In genomic region chr1:36782785-36783184, GRCh38 we compare ENCODE assay signal across 1 cellular context.
TF ChIP-seq lines count a peak whose summit lies in the region.

No MANE protein-coding gene starts in this region.

TF ChIP-seq in HepG2, 621 proteins besides CTCF, POLR2A, EP300 and RAD21 (continued from another document):
- TF ChIP-seq, protein P1, sequence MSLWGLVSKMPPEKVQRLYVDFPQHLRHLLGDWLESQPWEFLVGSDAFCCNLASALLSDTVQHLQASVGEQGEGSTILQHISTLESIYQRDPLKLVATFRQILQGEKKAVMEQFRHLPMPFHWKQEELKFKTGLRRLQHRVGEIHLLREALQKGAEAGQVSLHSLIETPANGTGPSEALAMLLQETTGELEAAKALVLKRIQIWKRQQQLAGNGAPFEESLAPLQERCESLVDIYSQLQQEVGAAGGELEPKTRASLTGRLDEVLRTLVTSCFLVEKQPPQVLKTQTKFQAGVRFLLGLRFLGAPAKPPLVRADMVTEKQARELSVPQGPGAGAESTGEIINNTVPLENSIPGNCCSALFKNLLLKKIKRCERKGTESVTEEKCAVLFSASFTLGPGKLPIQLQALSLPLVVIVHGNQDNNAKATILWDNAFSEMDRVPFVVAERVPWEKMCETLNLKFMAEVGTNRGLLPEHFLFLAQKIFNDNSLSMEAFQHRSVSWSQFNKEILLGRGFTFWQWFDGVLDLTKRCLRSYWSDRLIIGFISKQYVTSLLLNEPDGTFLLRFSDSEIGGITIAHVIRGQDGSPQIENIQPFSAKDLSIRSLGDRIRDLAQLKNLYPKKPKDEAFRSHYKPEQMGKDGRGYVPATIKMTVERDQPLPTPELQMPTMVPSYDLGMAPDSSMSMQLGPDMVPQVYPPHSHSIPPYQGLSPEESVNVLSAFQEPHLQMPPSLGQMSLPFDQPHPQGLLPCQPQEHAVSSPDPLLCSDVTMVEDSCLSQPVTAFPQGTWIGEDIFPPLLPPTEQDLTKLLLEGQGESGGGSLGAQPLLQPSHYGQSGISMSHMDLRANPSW (CRISPR knock-in tag; IDR thresholded peaks at IDR 0.05; ENCODE audit: borderline replicate concordance), result no peak
- TF ChIP-seq GABPB1 (CRISPR knock-in tag; IDR thresholded peaks at IDR 0.05) (no peak), ZNF281 (CRISPR knock-in tag; IDR thresholded peaks at IDR 0.05; ENCODE audit: borderline replicate concordance) (no peak), ZNF451 (CRISPR knock-in tag; IDR thresholded peaks at IDR 0.05) (no peak), ZNF253 (CRISPR knock-in tag; IDR thresholded peaks at IDR 0.05; ENCODE audit: borderline replicate concordance) (no peak), NR2C2 (CRISPR knock-in tag; IDR thresholded peaks at IDR 0.05; ENCODE audit: borderline replicate concordance) (0 out of 2 replicates have a peak, but pooled peaks have one; percentile 16), KLF12 (CRISPR knock-in tag; IDR thresholded peaks at IDR 0.05; ENCODE audit: borderline replicate concordance) (no peak), ZNF121 (CRISPR knock-in tag; IDR thresholded peaks at IDR 0.05) (peak; percentile 44; the same call in 1 of the 2 replicates), NCOR1 (IDR thresholded peaks at IDR 0.05; ENCODE audit: borderline replicate concordance, low read length) (peak; percentile 26; the same call in 1 of the 2 replicates), ZFX (CRISPR knock-in tag; IDR thresholded peaks at IDR 0.05; ENCODE audit: low read depth) (peak; percentile 39; the same call in 1 of the 2 replicates), HNF4A (CRISPR knock-in tag; IDR thresholded peaks at IDR 0.05) (peak; percentile 84), RARA (CRISPR knock-in tag; IDR thresholded peaks at IDR 0.05) (peak; percentile 54)
- TF ChIP-seq, protein P2, sequence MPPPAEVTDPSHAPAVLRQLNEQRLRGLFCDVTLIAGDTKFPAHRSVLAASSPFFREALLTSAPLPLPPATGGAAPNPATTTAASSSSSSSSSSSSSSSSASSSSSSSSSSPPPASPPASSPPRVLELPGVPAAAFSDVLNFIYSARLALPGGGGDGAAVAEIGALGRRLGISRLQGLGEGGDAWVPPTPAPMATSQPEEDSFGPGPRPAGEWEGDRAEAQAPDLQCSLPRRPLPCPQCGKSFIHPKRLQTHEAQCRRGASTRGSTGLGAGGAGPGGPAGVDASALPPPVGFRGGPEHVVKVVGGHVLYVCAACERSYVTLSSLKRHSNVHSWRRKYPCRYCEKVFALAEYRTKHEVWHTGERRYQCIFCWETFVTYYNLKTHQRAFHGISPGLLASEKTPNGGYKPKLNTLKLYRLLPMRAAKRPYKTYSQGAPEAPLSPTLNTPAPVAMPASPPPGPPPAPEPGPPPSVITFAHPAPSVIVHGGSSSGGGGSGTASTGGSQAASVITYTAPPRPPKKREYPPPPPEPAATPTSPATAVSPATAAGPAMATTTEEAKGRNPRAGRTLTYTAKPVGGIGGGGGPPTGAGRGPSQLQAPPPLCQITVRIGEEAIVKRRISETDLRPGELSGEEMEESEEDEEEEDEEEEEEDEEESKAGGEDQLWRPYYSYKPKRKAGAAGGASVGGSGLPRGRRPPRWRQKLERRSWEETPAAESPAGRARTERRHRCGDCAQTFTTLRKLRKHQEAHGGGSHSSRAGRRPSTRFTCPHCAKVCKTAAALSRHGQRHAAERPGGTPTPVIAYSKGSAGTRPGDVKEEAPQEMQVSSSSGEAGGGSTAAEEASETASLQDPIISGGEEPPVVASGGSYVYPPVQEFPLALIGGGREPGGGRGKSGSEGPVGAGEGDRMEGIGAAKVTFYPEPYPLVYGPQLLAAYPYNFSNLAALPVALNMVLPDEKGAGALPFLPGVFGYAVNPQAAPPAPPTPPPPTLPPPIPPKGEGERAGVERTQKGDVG (CRISPR knock-in tag; IDR thresholded peaks at IDR 0.05; ENCODE audit: borderline replicate concordance), result no peak
- TF ChIP-seq, protein P3, sequence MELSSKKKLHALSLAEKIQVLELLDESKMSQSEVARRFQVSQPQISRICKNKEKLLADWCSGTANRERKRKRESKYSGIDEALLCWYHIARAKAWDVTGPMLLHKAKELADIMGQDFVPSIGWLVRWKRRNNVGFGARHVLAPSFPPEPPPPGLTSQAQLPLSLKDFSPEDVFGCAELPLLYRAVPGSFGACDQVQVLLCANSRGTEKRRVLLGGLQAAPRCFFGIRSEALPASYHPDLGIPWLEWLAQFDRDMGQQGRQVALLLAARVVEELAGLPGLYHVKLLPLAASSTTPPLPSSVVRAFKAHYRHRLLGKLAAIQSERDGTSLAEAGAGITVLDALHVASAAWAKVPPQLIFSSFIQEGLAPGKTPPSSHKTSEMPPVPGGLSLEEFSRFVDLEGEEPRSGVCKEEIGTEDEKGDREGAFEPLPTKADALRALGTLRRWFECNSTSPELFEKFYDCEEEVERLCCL (CRISPR knock-in tag; IDR thresholded peaks at IDR 0.05; ENCODE audit: borderline replicate concordance), result no peak
- TF ChIP-seq, protein P4, sequence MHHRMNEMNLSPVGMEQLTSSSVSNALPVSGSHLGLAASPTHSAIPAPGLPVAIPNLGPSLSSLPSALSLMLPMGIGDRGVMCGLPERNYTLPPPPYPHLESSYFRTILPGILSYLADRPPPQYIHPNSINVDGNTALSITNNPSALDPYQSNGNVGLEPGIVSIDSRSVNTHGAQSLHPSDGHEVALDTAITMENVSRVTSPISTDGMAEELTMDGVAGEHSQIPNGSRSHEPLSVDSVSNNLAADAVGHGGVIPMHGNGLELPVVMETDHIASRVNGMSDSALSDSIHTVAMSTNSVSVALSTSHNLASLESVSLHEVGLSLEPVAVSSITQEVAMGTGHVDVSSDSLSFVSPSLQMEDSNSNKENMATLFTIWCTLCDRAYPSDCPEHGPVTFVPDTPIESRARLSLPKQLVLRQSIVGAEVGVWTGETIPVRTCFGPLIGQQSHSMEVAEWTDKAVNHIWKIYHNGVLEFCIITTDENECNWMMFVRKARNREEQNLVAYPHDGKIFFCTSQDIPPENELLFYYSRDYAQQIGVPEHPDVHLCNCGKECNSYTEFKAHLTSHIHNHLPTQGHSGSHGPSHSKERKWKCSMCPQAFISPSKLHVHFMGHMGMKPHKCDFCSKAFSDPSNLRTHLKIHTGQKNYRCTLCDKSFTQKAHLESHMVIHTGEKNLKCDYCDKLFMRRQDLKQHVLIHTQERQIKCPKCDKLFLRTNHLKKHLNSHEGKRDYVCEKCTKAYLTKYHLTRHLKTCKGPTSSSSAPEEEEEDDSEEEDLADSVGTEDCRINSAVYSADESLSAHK (CRISPR knock-in tag; IDR thresholded peaks at IDR 0.05; ENCODE audit: borderline replicate concordance), result no peak
